In the genomic region with DNA sequence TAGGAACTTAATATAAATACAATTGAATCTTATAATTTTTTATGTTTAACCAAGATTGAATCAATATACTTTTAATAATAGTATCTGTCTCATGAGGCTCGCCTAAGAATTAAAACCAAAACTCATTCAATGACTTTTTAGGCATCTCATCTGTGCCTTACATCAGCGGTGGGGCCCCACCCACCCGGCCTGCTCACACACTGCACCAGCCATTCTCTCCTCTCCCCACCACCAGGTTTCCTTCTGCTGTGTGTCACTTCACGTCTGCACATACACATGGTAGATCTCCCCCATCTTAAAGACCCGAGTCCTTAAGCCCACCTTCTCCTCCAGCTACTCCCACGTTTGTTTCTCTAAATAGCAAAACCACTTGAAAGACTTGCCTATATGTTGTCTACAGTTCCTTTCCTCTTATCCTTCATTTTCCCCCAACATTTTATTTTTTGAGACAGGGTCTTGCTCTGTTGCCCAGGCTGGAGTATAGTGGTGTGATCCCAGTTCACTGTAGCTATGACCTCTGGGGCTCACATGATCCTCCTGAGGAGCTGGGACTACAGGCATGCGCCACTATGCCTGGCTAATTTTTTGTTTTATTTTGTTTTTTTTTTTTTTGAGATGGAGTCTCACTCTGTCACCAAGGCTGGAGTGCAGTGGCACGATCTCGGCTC, we compare ENCODE assay signal across 8 cellular contexts.
DNase-seq lines count a peak whose midpoint lies in the region; ATAC-seq and TF ChIP-seq lines count a peak whose summit lies in the region.
"Had no signal": no experiment of that assay in that cellular context is flagged by ENCODE, and none has a peak within 500 bp of the region (broad histone marks: within the 10 kb centered on the region; RNA-seq: fewer than 3 reads in every experiment).

No MANE protein-coding gene starts in this region.

- H4K91ac ChIP-seq in mesenchymal stem cell (ENCODE audit: low read length), result no peak overlapping the region

- no peak overlapping the region for H2BK5ac ChIP-seq in mesenchymal stem cell (ENCODE audit: low read depth, low read length, poor library complexity, severe bottlenecking)

- H2BK12ac ChIP-seq in mesenchymal stem cell (ENCODE audit: low read length in 2 of 2), result peak overlapping the region in 1 of 2 experiments; percentile 75

- H3K36me3 Mint-ChIP-seq in activated T-cell treated with anti-CD3 and anti-CD28 coated beads, Interleukin-2, amount 50 U/mL, for 4 hours (ENCODE audit: insufficient read depth), result peaks cover 10% of the 10 kb centered on the region

- TF ChIP-seq CTCF in Panc1 (IDR thresholded peaks at IDR 0.05) (no peak), A673 (conservative IDR thresholded peaks at IDR 0.05; ENCODE audit: low read depth, low read length) (no peak)

- in situ Hi-C loops in Panc1 (cut with HindIII; ENCODE audit: low pct_unique_long_range_greater_than_20kb, low sequenced_read_pairs), result no loop called here

- H3K14ac ChIP-seq in mesenchymal stem cell (ENCODE audit: low read length in 2 of 2), result peak overlapping the region in 1 of 2 experiments; percentile 31

- no peak overlapping the region for H3K4me3 Mint-ChIP-seq in activated T-cell treated with anti-CD3 and anti-CD28 coated beads, Interleukin-2, amount 50 U/mL, for 4 hours

- DNase-seq in Panc1 (ENCODE audit: low read depth, low spot score) (no peak), mesenchymal stem cell (no peak), A673 (ENCODE audit: low spot score) (no peak), NCI-H1436 (lab: John Stamatoyannopoulos, UW) (no peak)
- peak; percentile 70 for DNase-seq in activated T-cell treated with anti-CD3 and anti-CD28 coated beads, Interleukin-2, amount 50 U/mL, for 4 hours
- DNase-seq in stimulated activated naive CD4-positive, alpha-beta T cell treated with Interleukin-2 at 50 U/mL for 16 hours (lab: John Stamatoyannopoulos, UW), result peak; percentile 76
- DNase-seq: Karpas-422 had no signal

- peaks cover 81% of the 10 kb centered on the region for H3K4me1 Mint-ChIP-seq in activated T-cell treated with anti-CD3 and anti-CD28 coated beads, Interleukin-2, amount 50 U/mL, for 4 hours (ENCODE audit: low read depth)

- H3K4me2 ChIP-seq in mesenchymal stem cell (ENCODE audit: low read length, poor library complexity, severe bottlenecking), result no peak overlapping the region

- H2BK120ac ChIP-seq in mesenchymal stem cell (ENCODE audit: low read depth, low read length), result no peak overlapping the region

- CTCF ChIA-PET in Panc1 (lab: Charles Lee) (interaction anchor here (0.6 kb wide), 1 partner anchor 30 kb away, joined by 3 read pairs; no protein-coding TSS in a partner anchor), A673 (lab: Charles Lee) (interaction anchor here (0.6 kb wide), 1 partner anchor 870 kb away, joined by 4 read pairs; no protein-coding TSS in a partner anchor)

- intact Hi-C loops in Panc1 (cut with micrococcal nuclease; ENCODE audit: unreplicated experiment) (no loop called here), A673 (cut with micrococcal nuclease; ENCODE audit: unreplicated experiment) (no loop called here)

- H2AFZ ChIP-seq in mesenchymal stem cell (ENCODE audit: low read depth, low read length), result no peak overlapping the region

- BruUV-seq in Panc1 (replicated peaks; lab: Mats Ljungman, UMichigan), result no TSS peak
- no TSS peak for BruUV-seq in A673 (replicated peaks; lab: Mats Ljungman, UMichigan)

- H3K4ac ChIP-seq in mesenchymal stem cell (ENCODE audit: low read depth in 1 of 2, low read length in 2 of 2), result no peak overlapping the region

- H2AK5ac ChIP-seq in mesenchymal stem cell (ENCODE audit: low read length, severe bottlenecking), result no peak overlapping the region

- ATAC-seq in Panc1 (no peak), HG03025 (IDR thresholded peaks at IDR 0.05; ENCODE audit: low FRiP score, unreplicated experiment) (no peak)
- peak; percentile 93 to 94 for ATAC-seq in activated T-cell treated with anti-CD3 and anti-CD28 coated beads, Interleukin-2, amount 50 U/mL, for 4 hours

- H4K8ac ChIP-seq in mesenchymal stem cell (ENCODE audit: low read length), result no peak overlapping the region

- POLR2A ChIA-PET in Panc1 (lab: Charles Lee) (interaction anchor here (0.7 kb wide), 1 partner anchor 13 kb away, joined by 13 read pairs; no protein-coding TSS in a partner anchor), A673 (lab: Charles Lee; ENCODE audit: low non-redundant PET) (no interaction called here)

- H3K4me3 ChIP-seq in Panc1 (ENCODE audit: low read depth in 2 of 2, low read length in 2 of 2), result no peak overlapping the region
- H3K4me3 ChIP-seq in mesenchymal stem cell (ENCODE audit: insufficient read depth in 1 of 2, low read depth in 1 of 2, low read length in 2 of 2), result no peak overlapping the region
- no peak overlapping the region for H3K4me3 ChIP-seq in A673 (ENCODE audit: low read depth, low read length, poor library complexity, severe bottlenecking)

- H3K18ac ChIP-seq in mesenchymal stem cell (ENCODE audit: low read depth in 1 of 2, low read length in 2 of 2), result peak overlapping the region in 1 of 2 experiments; percentile 69

- H3K9me3 ChIP-seq in Panc1 (ENCODE audit: control insufficient read depth, insufficient read depth, low read depth, low read length), result no peaks in the 10 kb centered on the region
- no peaks in the 10 kb centered on the region for H3K9me3 ChIP-seq in mesenchymal stem cell (ENCODE audit: control insufficient read depth, low read length)
- no peaks in the 10 kb centered on the region for H3K9me3 ChIP-seq in A673 (ENCODE audit: low read depth, low read length, poor library complexity, severe bottlenecking)

- H3K9ac ChIP-seq in mesenchymal stem cell (ENCODE audit: low read length), result no peak overlapping the region

- H3K27me3 Mint-ChIP-seq in activated T-cell treated with anti-CD3 and anti-CD28 coated beads, Interleukin-2, amount 50 U/mL, for 4 hours (ENCODE audit: low read depth), result no peaks in the 10 kb centered on the region

- H3K27me3 ChIP-seq in Panc1 (ENCODE audit: control insufficient read depth, insufficient read depth, low read length) (no peaks in the 10 kb centered on the region), mesenchymal stem cell (ENCODE audit: control insufficient read depth in 1 of 2, insufficient read depth in 1 of 2, low read length in 2 of 2) (no peaks in the 10 kb centered on the region), A673 (replicated peaks; ENCODE audit: insufficient read depth, low read depth, low read length, poor library complexity) (no peaks in the 10 kb centered on the region)

- H3K27ac ChIP-seq in Panc1 (ENCODE audit: low read length), result peak overlapping the region; percentile 59; the same call in 1 of the 2 replicates
- H3K27ac ChIP-seq in mesenchymal stem cell (ENCODE audit: low read length, poor library complexity, severe bottlenecking), result no peak overlapping the region
- no peak overlapping the region for H3K27ac ChIP-seq in A673 (ENCODE audit: low read depth, low read length, poor library complexity, severe bottlenecking)

- H3K4me1 ChIP-seq in Panc1 (ENCODE audit: control insufficient read depth, insufficient read depth, low read length) (peaks cover 42% of the 10 kb centered on the region), mesenchymal stem cell (ENCODE audit: control insufficient read depth, insufficient read depth, low read depth, low read length) (peaks cover 20% of the 10 kb centered on the region), A673 (ENCODE audit: insufficient read depth, low read length, poor library complexity, severe bottlenecking) (peaks cover 5% of the 10 kb centered on the region)

- peak overlapping the region; percentile 44 for H2BK15ac ChIP-seq in mesenchymal stem cell (ENCODE audit: low read depth, poor library complexity, severe bottlenecking)

- H3K79me1 ChIP-seq in mesenchymal stem cell (replicated peaks; ENCODE audit: low read length, poor library complexity, severe bottlenecking), result peaks cover 33% of the 10 kb centered on the region

- no peak overlapping the region for H3K23ac ChIP-seq in mesenchymal stem cell (ENCODE audit: low read length in 2 of 2)

- WGBS in mesenchymal stem cell, result 71% methylated on average over 9 of the region's 9 CpGs

- H3K36me3 ChIP-seq in Panc1 (ENCODE audit: control insufficient read depth, insufficient read depth, low read length) (no peaks in the 10 kb centered on the region; the same call in 1 of the 2 replicates), mesenchymal stem cell (ENCODE audit: control insufficient read depth in 1 of 2, insufficient read depth in 2 of 2, low read depth in 1 of 2, low read length in 2 of 2) (no peaks in the 10 kb centered on the region), A673 (ENCODE audit: insufficient read depth, low read length, poor library complexity, severe bottlenecking) (no peaks in the 10 kb centered on the region)

- H3K9me3 Mint-ChIP-seq in activated T-cell treated with anti-CD3 and anti-CD28 coated beads, Interleukin-2, amount 50 U/mL, for 4 hours, result no peaks in the 10 kb centered on the region

Comparison
In these comparisons a context has a peak if more than half of its experiments do, and no peak if none do; other contexts are left out.
1. ATAC-seq: peak in activated T-cell treated with anti-CD3 and anti-CD28 coated beads, Interleukin-2, amount 50 U/mL, for 4 hours (2 of 2); none in Panc1 (single experiment) and HG03025 (single experiment).
2. DNase-seq: peak in activated T-cell treated with anti-CD3 and anti-CD28 coated beads, Interleukin-2, amount 50 U/mL, for 4 hours (single experiment) and stimulated activated naive CD4-positive, alpha-beta T cell treated with Interleukin-2 at 50 U/mL for 16 hours (single experiment); none in Panc1 (single experiment), mesenchymal stem cell (single experiment), A673 (single experiment) and NCI-H1436 (single experiment).